Comparison of ENCODE assay signal across 16 cellular contexts in genomic region chr16:52494621-52495020, GRCh38. TPM values are rescaled to one million over a fixed set of nuclear protein-coding genes. Genes with fewer than 3 reads are reported as not detected.
DNase-seq lines count a peak whose midpoint lies in the region; ATAC-seq and TF ChIP-seq lines count a peak whose summit lies in the region.
"Had no signal": no experiment of that assay in that cellular context is flagged by ENCODE, and none has a peak within 500 bp of the region (broad histone marks: within the 10 kb centered on the region; RNA-seq: fewer than 3 reads in every experiment).

No MANE protein-coding gene starts in this region.

- no peaks in the 10 kb centered on the region for H3K4me1 ChIP-seq in colonic mucosa
- H3K4me1 ChIP-seq in SK-N-SH (ENCODE audit: control insufficient read depth in 1 of 2, insufficient read depth in 2 of 2, low read depth in 1 of 2, low read length in 1 of 2): peaks cover 0 to 8% of the 10 kb centered on the region in 2 experiments; a peak in 2 of 4 replicates

- no peak for ATAC-seq in HG02981 (IDR thresholded peaks at IDR 0.05; ENCODE audit: unreplicated experiment)

- H3K27ac ChIP-seq in colonic mucosa: peak overlapping the region; percentile 34
- no peak overlapping the region for H3K27ac ChIP-seq in SK-N-SH (ENCODE audit: low read depth in 2 of 2, low read length in 1 of 2)
- H3K27ac ChIP-seq: Peyer's patch had no signal

- TF ChIP-seq EP300 in SK-N-SH (IDR thresholded peaks at IDR 0.05; ENCODE audit: borderline replicate concordance in 1 of 2, low read depth in 1 of 2, low read length in 1 of 2): no peak

- H3K27me3 ChIP-seq in colonic mucosa: no peaks in the 10 kb centered on the region
- no peaks in the 10 kb centered on the region for H3K27me3 ChIP-seq in SK-N-SH (ENCODE audit: insufficient read depth)
- H3K27me3 ChIP-seq: Peyer's patch had no signal

- CTCF ChIA-PET in SK-N-SH (lab: Yijun Ruan, JAX): no interaction called here

- H3K36me3 ChIP-seq in colonic mucosa (no peaks in the 10 kb centered on the region), SK-N-SH (replicated peaks in 1 of 2; ENCODE audit: control insufficient read depth in 1 of 2, insufficient read depth in 2 of 2, low read length in 1 of 2) (no peaks in the 10 kb centered on the region)
- H3K36me3 ChIP-seq: Peyer's patch had no signal

- no peak for TF ChIP-seq CTCF in colonic mucosa (IDR thresholded peaks at IDR 0.05)
- no peak for TF ChIP-seq CTCF in SK-N-SH (IDR thresholded peaks at IDR 0.05)

- WGBS in SK-N-SH (ENCODE audit: low lambda C conversion rate): 71% methylated on average over 3 of the region's 3 CpGs

- no peak overlapping the region for H3K9ac ChIP-seq in colonic mucosa (ENCODE audit: low read depth in 2 of 2, low read length in 2 of 2)
- H3K9ac ChIP-seq in SK-N-SH: no peak overlapping the region

- H3K9me2 ChIP-seq in SK-N-SH: no peaks in the 10 kb centered on the region

- H3K4me3 ChIP-seq in colonic mucosa (no peak overlapping the region), SK-N-SH (ENCODE audit: low read depth in 2 of 2, low read length in 1 of 2) (no peak overlapping the region)
- H3K4me3 ChIP-seq: Peyer's patch had no signal

- no peaks in the 10 kb centered on the region for H3K79me2 ChIP-seq in SK-N-SH (ENCODE audit: insufficient read depth)

- intact Hi-C loops in colonic mucosa (cut with DNase I): no loop called here

- H2AFZ ChIP-seq in SK-N-SH (ENCODE audit: low read depth): no peak overlapping the region

- POLR2A ChIA-PET in SK-N-SH (lab: Yijun Ruan, JAX): no interaction called here

- H3K9me3 ChIP-seq in colonic mucosa: no peaks in the 10 kb centered on the region
- no peaks in the 10 kb centered on the region for H3K9me3 ChIP-seq in SK-N-SH
- H3K9me3 ChIP-seq: Peyer's patch had no signal

- no peak overlapping the region for H3K4me2 ChIP-seq in SK-N-SH

- peak; percentile 18 for DNase-seq in NCI-H345 (lab: John Stamatoyannopoulos, UW)
- no peak for DNase-seq in NCI-H345 treated with DMSO at 0.1 percent for 48 hours (lab: John Stamatoyannopoulos, UW; ENCODE audit: unreplicated experiment)
- peak; percentile 63 for DNase-seq in NCI-H748 (lab: John Stamatoyannopoulos, UW; ENCODE audit: unreplicated experiment)
- no peak for DNase-seq in colonic mucosa
- no peak for DNase-seq in activated CD8-positive, alpha-beta memory T cell treated with anti-CD3 and anti-CD28 coated beads, Interleukin-2, amount 50 U/mL, for 48 hours
- DNase-seq in SK-N-SH: no peak
- DNase-seq: ACHN; CD4-positive, CD25-positive, alpha-beta regulatory T cell; DND-41; Karpas-422; NCI-H1694; NCI-H526 treated with DMSO at 0.1 percent for 48 hours; Peyer's patch; SHP77; T-helper 2 cell had no signal

- no peak for TF ChIP-seq RAD21 in SK-N-SH (IDR thresholded peaks at IDR 0.05; ENCODE audit: low read length)

- no peaks in the 10 kb centered on the region for H3F3A ChIP-seq in SK-N-SH (replicated peaks; ENCODE audit: insufficient read depth)

- no peaks in the 10 kb centered on the region for H4K20me1 ChIP-seq in SK-N-SH (ENCODE audit: insufficient read depth)

TF ChIP-seq in SK-N-SH, 30 proteins besides CTCF, POLR2A, EP300 and RAD21:
- TF ChIP-seq GABPA (IDR thresholded peaks at IDR 0.05; ENCODE audit: low read depth) (no peak), USF1 (IDR thresholded peaks at IDR 0.05; ENCODE audit: borderline replicate concordance, low read depth) (no peak), TAF1 (IDR thresholded peaks at IDR 0.05; ENCODE audit: borderline replicate concordance, low read depth, low read length) (no peak), MEF2A (IDR thresholded peaks at IDR 0.05; ENCODE audit: borderline replicate concordance, low read depth) (no peak), USF2 (IDR thresholded peaks at IDR 0.05; ENCODE audit: borderline replicate concordance, low read depth, low read length) (no peak), ELF1 (IDR thresholded peaks at IDR 0.05) (no peak), FOSL2 (IDR thresholded peaks at IDR 0.05; ENCODE audit: borderline replicate concordance, low read depth) (no peak), NRF1 (IDR thresholded peaks at IDR 0.05; ENCODE audit: low read depth, low read length) (no peak), PBX3 (IDR thresholded peaks at IDR 0.05) (no peak)

RNA-seq across cellular contexts. Expression of gene TOX3, which starts 52.3 kb away (rescaled TPM):
- 10 to 100 TPM; 50.5 to 53.0 TPM for total RNA-seq in colonic mucosa
- polyA plus RNA-seq in SK-N-SH (2012; rRNA removed): not detected in 2 replicates
- polyA plus RNA-seq in SK-N-SH (2012; cell fraction: cytosol; rRNA removed): not detected in 2 replicates
- polyA plus RNA-seq in SK-N-SH (2012; cell fraction: nucleus; rRNA removed): not detected in 2 replicates
- total RNA-seq: CD4-positive, CD25-positive, alpha-beta regulatory T cell had no signal
- polyA plus RNA-seq: CD4-positive, CD25-positive, alpha-beta regulatory T cell had no signal

Comparison
In these comparisons a context has a peak if more than half of its experiments do, and no peak if none do; other contexts are left out.
1. DNase-seq: peak in NCI-H345 (single experiment) and NCI-H748 (single experiment); none in NCI-H345 treated with DMSO at 0.1 percent for 48 hours (single experiment), colonic mucosa (single experiment), activated CD8-positive, alpha-beta memory T cell treated with anti-CD3 and anti-CD28 coated beads, Interleukin-2, amount 50 U/mL, for 48 hours (single experiment) and SK-N-SH (single experiment).